In the genomic region with DNA sequence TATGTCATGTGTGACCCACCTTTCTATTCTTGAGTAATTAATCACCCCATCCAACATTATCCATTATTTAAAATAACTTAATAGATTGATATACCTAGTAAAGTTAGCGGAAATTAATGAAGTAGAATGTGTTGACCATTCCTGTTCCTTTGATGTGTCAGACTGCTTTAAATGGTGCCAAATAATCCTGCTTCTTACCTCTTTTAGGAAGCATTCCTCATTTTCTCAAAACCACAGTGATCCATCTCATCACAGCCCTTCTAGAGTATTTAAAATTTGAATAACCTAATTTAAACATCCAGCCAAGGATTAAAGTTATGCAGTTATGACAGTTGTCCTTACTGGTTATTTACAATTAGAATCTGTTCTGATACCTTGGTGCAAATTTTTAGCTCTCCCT, we compare ENCODE assay signal across 18 cellular contexts. TPM values are rescaled to one million over a fixed set of nuclear protein-coding genes. Genes with fewer than 3 reads are reported as not detected.
DNase-seq lines count a peak whose midpoint lies in the region; ATAC-seq and TF ChIP-seq lines count a peak whose summit lies in the region.
"Had no signal": no experiment of that assay in that cellular context is flagged by ENCODE, and none has a peak within 500 bp of the region (broad histone marks: within the 10 kb centered on the region; RNA-seq: fewer than 3 reads in every experiment).

No MANE protein-coding gene starts in this region.

- H3K27ac ChIP-seq in HCT116 (ENCODE audit: low read depth, low read length) (no peak overlapping the region), mesenchymal stem cell (ENCODE audit: low read length, poor library complexity, severe bottlenecking) (peak overlapping the region; percentile 87), thyroid gland (peak overlapping the region; percentile 47 to 79 (median 76))
- H3K27ac ChIP-seq: BLaER1, HL-60 had no signal

- H3K9ac ChIP-seq in HCT116 (ENCODE audit: low read length) (no peak overlapping the region), mesenchymal stem cell (ENCODE audit: low read length) (no peak overlapping the region)
- H3K9ac ChIP-seq: BLaER1 had no signal

- peak overlapping the region; percentile 41 for H3K4me2 ChIP-seq in HCT116 (ENCODE audit: low read length)
- H3K4me2 ChIP-seq in mesenchymal stem cell (ENCODE audit: low read length, poor library complexity, severe bottlenecking) = no peak overlapping the region

- H3K36me3 ChIP-seq in HCT116 (ENCODE audit: control insufficient read depth in 1 of 2, insufficient read depth in 2 of 2, low read length in 2 of 2) (no peaks in the 10 kb centered on the region), mesenchymal stem cell (ENCODE audit: control insufficient read depth in 1 of 2, insufficient read depth in 2 of 2, low read depth in 1 of 2, low read length in 2 of 2) (no peaks in the 10 kb centered on the region), thyroid gland (no peaks in the 10 kb centered on the region)
- H3K36me3 ChIP-seq: BLaER1, HAP-1 had no signal

- ATAC-seq in HCT116 = no peak
- no peak for ATAC-seq in esophagus mucosa
- ATAC-seq: K562 had no signal

- H2BK5ac ChIP-seq in mesenchymal stem cell (ENCODE audit: low read depth, low read length, poor library complexity, severe bottlenecking) = peak overlapping the region; percentile 82

- H3K23ac ChIP-seq in mesenchymal stem cell (ENCODE audit: low read length in 2 of 2) = no peak overlapping the region

- H2AFZ ChIP-seq in HCT116 (ENCODE audit: low read depth, low read length, poor library complexity, severe bottlenecking) (no peak overlapping the region), mesenchymal stem cell (ENCODE audit: low read depth, low read length) (no peak overlapping the region)

- H3K4me3 ChIP-seq in HCT116 (replicated peaks in 1 of 2; ENCODE audit: low read depth in 1 of 2, low read length in 2 of 2) (no peak overlapping the region), astrocyte of the cerebellum (ENCODE audit: low read depth, low read length) (no peak overlapping the region), mesenchymal stem cell (ENCODE audit: insufficient read depth in 1 of 2, low read depth in 1 of 2, low read length in 2 of 2) (no peak overlapping the region), thyroid gland (replicated peaks in 1 of 3) (no peak overlapping the region)
- H3K4me3 ChIP-seq: BLaER1, HAP-1, K562 had no signal

- DNase-seq in HCT116 (ENCODE audit: low read depth, low spot score) (no peak), astrocyte of the cerebellum (ENCODE audit: low read depth) (peak; percentile 11), mesenchymal stem cell (no peak), thyroid gland (no peak), DMS53 treated with DMSO at 0.1 percent for 48 hours (lab: John Stamatoyannopoulos, UW; ENCODE audit: unreplicated experiment) (no peak), KBM-7 (no peak)
- DNase-seq: AML-193; CD4-positive, alpha-beta memory T cell; DMS153; DMS79 treated with DMSO at 0.1 percent for 48 hours; GF-D8 had no signal

- CTCF ChIA-PET in HCT116 (lab: Charles Lee) = interaction anchor here (1.0 kb wide), 1 partner anchor 62 kb away, joined by 3 read pairs; no protein-coding TSS in a partner anchor

- H3K9me3 ChIP-seq in HCT116 (ENCODE audit: control insufficient read depth in 1 of 2, insufficient read depth in 1 of 2, low read depth in 1 of 2, low read length in 2 of 2) (no peaks in the 10 kb centered on the region), mesenchymal stem cell (ENCODE audit: control insufficient read depth, low read length) (no peaks in the 10 kb centered on the region), thyroid gland (no peaks in the 10 kb centered on the region)
- H3K9me3 ChIP-seq: BLaER1, HAP-1 had no signal

- H3K18ac ChIP-seq in mesenchymal stem cell (ENCODE audit: low read depth in 1 of 2, low read length in 2 of 2) = no peak overlapping the region

- no peak for TF ChIP-seq RAD21 in HCT116 (IDR thresholded peaks at IDR 0.05; ENCODE audit: low read depth)

- H3K4ac ChIP-seq in mesenchymal stem cell (ENCODE audit: low read depth in 1 of 2, low read length in 2 of 2) = no peak overlapping the region

- H2AK5ac ChIP-seq in mesenchymal stem cell (ENCODE audit: low read length, severe bottlenecking) = no peak overlapping the region

- no peaks in the 10 kb centered on the region for H4K20me1 ChIP-seq in HCT116 (ENCODE audit: insufficient read depth)
- H4K20me1 ChIP-seq: BLaER1 had no signal

- H3K27me3 ChIP-seq in HCT116 (ENCODE audit: insufficient read depth, low read length) = no peaks in the 10 kb centered on the region
- no peaks in the 10 kb centered on the region for H3K27me3 ChIP-seq in mesenchymal stem cell (ENCODE audit: control insufficient read depth in 1 of 2, insufficient read depth in 1 of 2, low read length in 2 of 2)
- H3K27me3 ChIP-seq in thyroid gland = no peaks in the 10 kb centered on the region
- H3K27me3 ChIP-seq: BLaER1 had no signal

- intact Hi-C loops in HCT116 (cut with micrococcal nuclease) = no loop called here
- intact Hi-C loops in thyroid gland (cut with DNase I) = no loop called here

- TF ChIP-seq CTCF in HCT116 (IDR thresholded peaks at IDR 0.05 in 2 of 3, conservative IDR thresholded peaks at IDR 0.05 in 1 of 3; ENCODE audit: borderline replicate concordance in 1 of 3, insufficient read depth in 1 of 3, low read depth in 2 of 3, low read length in 2 of 3) (no peak), astrocyte of the cerebellum (IDR thresholded peaks at IDR 0.05; ENCODE audit: low read depth, low read length, missing control alignments) (no peak), thyroid gland (IDR thresholded peaks at IDR 0.05) (no peak)

- H2BK15ac ChIP-seq in mesenchymal stem cell (ENCODE audit: low read depth, poor library complexity, severe bottlenecking) = no peak overlapping the region

- TF ChIP-seq POLR2A in HCT116 (IDR thresholded peaks at IDR 0.05; ENCODE audit: borderline replicate concordance, extremely low read depth, insufficient read depth, insufficient read length) (no peak), thyroid gland (IDR thresholded peaks at IDR 0.05) (no peak)

- H3K9me2 ChIP-seq in HCT116 (ENCODE audit: insufficient read depth) = no peaks in the 10 kb centered on the region

- no peaks in the 10 kb centered on the region for H3K79me2 ChIP-seq in HCT116 (ENCODE audit: insufficient read depth, low read length)

- H4K91ac ChIP-seq in mesenchymal stem cell (ENCODE audit: low read length) = no peak overlapping the region

- no CpG with 5 or more reads among the region's 1 CpG for WGBS in mesenchymal stem cell
- 92 to 94% methylated on average over 1 of the region's 1 CpG for WGBS in thyroid gland, 2 donors

- H3K79me1 ChIP-seq in mesenchymal stem cell (replicated peaks; ENCODE audit: low read length, poor library complexity, severe bottlenecking) = no peaks in the 10 kb centered on the region

- H2BK120ac ChIP-seq in mesenchymal stem cell (ENCODE audit: low read depth, low read length) = no peak overlapping the region

- RAD21 ChIA-PET in HCT116 (lab: Charles Lee; ENCODE audit: low non-redundant PET in 1 of 2, low total read pairs in 2 of 2, uncharacterized antibody in 2 of 2, unreplicated experiment in 2 of 2) = no interaction called here

- no peak overlapping the region for H4K8ac ChIP-seq in mesenchymal stem cell (ENCODE audit: low read length)

- BruUV-seq in HCT116 (replicated peaks; lab: Mats Ljungman, UMichigan) = no TSS peak

- POLR2A ChIA-PET in HCT116 (lab: Charles Lee) = no interaction called here

- H3K14ac ChIP-seq in mesenchymal stem cell (ENCODE audit: low read length in 2 of 2) = no peak overlapping the region

- in situ Hi-C loops in astrocyte of the cerebellum (cut with HindIII; ENCODE audit: low sequenced_read_pairs) (no loop called here), KBM-7 (cut with MboI; ENCODE audit: low pct_unique_long_range_greater_than_20kb, low sequenced_read_pairs) (no loop called here)

- no peak overlapping the region for H2BK12ac ChIP-seq in mesenchymal stem cell (ENCODE audit: low read length in 2 of 2)

- H3K4me1 ChIP-seq in HCT116 (ENCODE audit: control insufficient read depth in 1 of 2, insufficient read depth in 2 of 2, low read length in 2 of 2) (peaks cover 4 to 12% of the 10 kb centered on the region in 2 experiments; a peak in 2 of 4 replicates), mesenchymal stem cell (ENCODE audit: control insufficient read depth, insufficient read depth, low read depth, low read length) (no peaks in the 10 kb centered on the region), thyroid gland (peaks cover 20 to 27% of the 10 kb centered on the region in 2 donors)
- H3K4me1 ChIP-seq: HAP-1 had no signal

TF ChIP-seq in HCT116, 20 proteins besides CTCF, POLR2A, EP300 and RAD21:
- TF ChIP-seq SRF (IDR thresholded peaks at IDR 0.05; ENCODE audit: low read depth) (no peak), EZH2phosphoT487 (IDR thresholded peaks at IDR 0.05; ENCODE audit: borderline replicate concordance) (no peak), SP1 (IDR thresholded peaks at IDR 0.05; ENCODE audit: low read depth) (no peak), CBX3 (IDR thresholded peaks at IDR 0.05; ENCODE audit: low read depth) (no peak)

RNA-seq across cellular contexts. Expression of a gene that starts 6.9 kb away (rescaled TPM):
- total RNA-seq in HCT116 (2021; ENCODE audit: unreplicated experiment) = not detected
- not detected in 2 replicates for polyA plus RNA-seq in HCT116 (2012)
- polyA plus RNA-seq in mesenchymal stem cell (2013, experiment 1 of 2) = 0.84 TPM
- polyA plus RNA-seq in mesenchymal stem cell (2013, experiment 2 of 2) = 1.1 TPM
- total RNA-seq in thyroid gland = 100 to 1,000 TPM in 1 of 4 donors, 10 to 100 TPM in 3; 45.1 to 113 (median 63.2) TPM
- total RNA-seq in esophagus mucosa = not detected
- total RNA-seq: CD4-positive, alpha-beta memory T cell; HT1080; K562 had no signal
- polyA plus RNA-seq: CD14-positive monocyte; CD4-positive, alpha-beta memory T cell; K562 had no signal

Comparison
In these comparisons a context has a peak if more than half of its experiments do, and no peak if none do; other contexts are left out.
1. RNA of a gene that starts 6.9 kb away (total RNA-seq): 45.1 to 113 TPM in thyroid gland; not detected in HCT116 (single experiment) and not detected in esophagus mucosa (single experiment); every median in the first group is over 10 times any median in the second.